In the genomic region with DNA sequence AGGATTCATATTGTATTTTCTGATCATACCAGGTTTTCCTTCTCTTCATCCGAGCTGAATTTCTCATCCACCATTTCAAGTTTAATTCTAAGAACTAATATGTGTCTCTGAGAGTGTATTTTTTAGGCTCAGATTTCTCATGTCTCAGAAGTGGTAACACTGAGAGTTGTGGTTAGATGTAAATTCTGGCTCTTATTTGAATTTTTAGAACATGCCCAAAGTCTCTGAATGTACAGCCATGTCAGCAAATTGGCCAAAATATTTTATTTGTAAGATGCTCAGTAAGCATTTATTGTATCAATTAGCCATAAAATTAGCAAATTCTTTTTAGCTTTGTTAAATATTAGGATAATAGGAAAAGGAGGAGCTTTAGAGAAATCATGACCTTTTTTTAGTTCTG, we compare ENCODE assay signal across 18 cellular contexts.
DNase-seq lines count a peak whose midpoint lies in the region; ATAC-seq and TF ChIP-seq lines count a peak whose summit lies in the region.
"Had no signal": no experiment of that assay in that cellular context is flagged by ENCODE, and none has a peak within 500 bp of the region (broad histone marks: within the 10 kb centered on the region; RNA-seq: fewer than 3 reads in every experiment).

No MANE protein-coding gene starts in this region.

- H3K4me2 ChIP-seq in OCI-LY3 (ENCODE audit: low read length): peak overlapping the region; percentile 48
- H3K4me2 ChIP-seq: hepatocyte, PC-9 had no signal

- no peaks in the 10 kb centered on the region for H3K9me3 ChIP-seq in OCI-LY3 (ENCODE audit: insufficient read depth, low read length)
- H3K9me3 ChIP-seq: colonic mucosa, esophagus squamous epithelium had no signal

- ATAC-seq in GM19328 (IDR thresholded peaks at IDR 0.05; ENCODE audit: unreplicated experiment) (peak; percentile 63), HG02798 (IDR thresholded peaks at IDR 0.05; ENCODE audit: poor library complexity, unreplicated experiment) (peak; percentile 48), GM18520 (IDR thresholded peaks at IDR 0.05; ENCODE audit: unreplicated experiment) (no peak)
- ATAC-seq: WTC11 had no signal

- no peaks in the 10 kb centered on the region for H3K27me3 ChIP-seq in OCI-LY3 (ENCODE audit: low read depth, low read length)
- H3K27me3 ChIP-seq: colonic mucosa, hepatocyte had no signal

- DNase-seq in GM12865 (ENCODE audit: low read depth) (peak; percentile 55), NCI-H2227 (lab: John Stamatoyannopoulos, UW; ENCODE audit: unreplicated experiment) (no peak), GF-D8 (lab: John Stamatoyannopoulos, UW) (no peak), NOMO-1 treated with dmso at 0.1 percent for 144 hours (lab: John Stamatoyannopoulos, UW; ENCODE audit: unreplicated experiment) (no peak)
- DNase-seq: amniotic stem cell; colonic mucosa; EL; esophagus squamous epithelium; GOT3; NCI-H1105 treated with DMSO at 0.1 percent for 48 hours; PC-9; stimulated activated CD4-positive, alpha-beta T cell treated with anti-CD3 and anti-CD28 coated beads, Interleukin-2, amount 100 ng/mL, for 48 hours had no signal

- no peak overlapping the region for H2AFZ ChIP-seq in OCI-LY3 (ENCODE audit: low read depth, low read length)
- H2AFZ ChIP-seq: hepatocyte, PC-9 had no signal

- no peak for TF ChIP-seq CTCF in GM12865 (IDR thresholded peaks at IDR 0.05; ENCODE audit: insufficient read depth, low read depth, low read length, missing control alignments)
- no peak for TF ChIP-seq CTCF in OCI-LY3 (IDR thresholded peaks at IDR 0.05; ENCODE audit: low read depth, low read length)

- no peaks in the 10 kb centered on the region for H3K36me3 ChIP-seq in OCI-LY3 (replicated peaks; ENCODE audit: low read depth, low read length)
- H3K36me3 ChIP-seq: colonic mucosa, esophagus squamous epithelium had no signal

- H3K4me3 ChIP-seq in GM12865 (ENCODE audit: low read depth, low read length) (no peak overlapping the region), OCI-LY3 (ENCODE audit: low read length) (peak overlapping the region; percentile 22)
- H3K4me3 ChIP-seq: colonic mucosa, esophagus squamous epithelium, hepatocyte, PC-9 had no signal

- H3K79me2 ChIP-seq in OCI-LY3 (ENCODE audit: low read length): no peaks in the 10 kb centered on the region
- H3K79me2 ChIP-seq: hepatocyte had no signal

- peaks cover 11% of the 10 kb centered on the region for H3K4me1 ChIP-seq in OCI-LY3 (ENCODE audit: low read length)
- H3K4me1 ChIP-seq: colonic mucosa, esophagus squamous epithelium had no signal

- H3K27ac ChIP-seq in OCI-LY3 (ENCODE audit: low read length): peak overlapping the region; percentile 4; the same call in 1 of the 2 replicates
- H3K27ac ChIP-seq: colonic mucosa, esophagus squamous epithelium, hepatocyte, PC-9 had no signal

- H3K9ac ChIP-seq in OCI-LY3 (ENCODE audit: low read length): 0 out of 2 replicates have a peak overlapping the region, but pooled peaks have one; percentile 22

- H4K20me1 ChIP-seq in OCI-LY3 (ENCODE audit: insufficient read depth, low read length): no peaks in the 10 kb centered on the region
